7 cellular contexts compared by ENCODE assay signal in genomic region chr16:79146-80054, GRCh38. TPM values are rescaled to one million over a fixed set of nuclear protein-coding genes. Genes with fewer than 3 reads are reported as not detected.
DNase-seq lines count a peak whose midpoint lies in the region; ATAC-seq and TF ChIP-seq lines count a peak whose summit lies in the region.

No MANE protein-coding gene starts in this region.

- no peak for TF ChIP-seq RAD21 in HCT116 (IDR thresholded peaks at IDR 0.05; ENCODE audit: low read depth)

- peaks cover 46 to 67% of the 10 kb centered on the region in 2 donors for H3K4me1 Mint-ChIP-seq in stimulated activated naive B cell treated with anti-CD40 and anti-IgM and Interleukin-4, amounts not matched to agents 10 μg/mL and 1 μg/mL and 100 μg/mL, for 72 hours

- no peak for TF ChIP-seq POLR2A in HCT116 (IDR thresholded peaks at IDR 0.05; ENCODE audit: borderline replicate concordance, extremely low read depth, insufficient read depth, insufficient read length)
- TF ChIP-seq POLR2A in GM18505 (IDR thresholded peaks at IDR 0.05; ENCODE audit: borderline replicate concordance, extremely low read depth, insufficient read depth, insufficient read length) = no peak
- TF ChIP-seq POLR2A in adrenal gland (IDR thresholded peaks at IDR 0.05) = no peak

- no peak for TF ChIP-seq CTCF in HCT116 (IDR thresholded peaks at IDR 0.05 in 2 of 3, conservative IDR thresholded peaks at IDR 0.05 in 1 of 3; ENCODE audit: borderline replicate concordance in 1 of 3, insufficient read depth in 1 of 3, low read depth in 2 of 3, low read length in 2 of 3)
- no peak for TF ChIP-seq CTCF in WI38 (IDR thresholded peaks at IDR 0.05; ENCODE audit: low read depth, low read length)
- TF ChIP-seq CTCF in hepatocyte (IDR thresholded peaks at IDR 0.05; ENCODE audit: poor library complexity) = no peak
- TF ChIP-seq CTCF in adrenal gland (IDR thresholded peaks at IDR 0.05) = no peak

- DNase-seq in HCT116 (ENCODE audit: low read depth, low spot score) (no peak), hepatocyte (ENCODE audit: low spot score) (no peak), adrenal gland (no peak), NCI-H526 (lab: John Stamatoyannopoulos, UW) (no peak)
- no peak for DNase-seq in stimulated activated naive B cell treated with anti-CD40 and anti-IgM and Interleukin-4, amounts not matched to agents 10 μg/mL and 1 μg/mL and 100 μg/mL, for 72 hours

- no peaks in the 10 kb centered on the region for H3K9me3 Mint-ChIP-seq in stimulated activated naive B cell treated with anti-CD40 and anti-IgM and Interleukin-4, amounts not matched to agents 10 μg/mL and 1 μg/mL and 100 μg/mL, for 72 hours

- BruUV-seq in HCT116 (replicated peaks; lab: Mats Ljungman, UMichigan) = no TSS peak

- no peaks in the 10 kb centered on the region for H3K36me3 ChIP-seq in HCT116 (ENCODE audit: control insufficient read depth in 1 of 2, insufficient read depth in 2 of 2, low read length in 2 of 2)
- no peaks in the 10 kb centered on the region for H3K36me3 ChIP-seq in hepatocyte (replicated peaks; ENCODE audit: insufficient read depth, low read depth)
- H3K36me3 ChIP-seq in adrenal gland (replicated peaks in 1 of 2) = peaks cover 0 to 16% of the 10 kb centered on the region in 2 donors

- 0 out of 2 replicates have a peak, but pooled peaks cover 4% of the 10 kb centered on the region for H3K79me2 ChIP-seq in HCT116 (ENCODE audit: insufficient read depth, low read length)
- peaks cover 7% of the 10 kb centered on the region for H3K79me2 ChIP-seq in hepatocyte

- 91% methylated on average over 32 of the region's 32 CpGs for WGBS in hepatocyte (ENCODE audit: low lambda C conversion rate, missing lambda C conversion rate)
- WGBS in adrenal gland, 4 donors = 46 to 61% (median 52%) methylated on average over 27 to 32 of the region's 32 CpGs

- H3K9me2 ChIP-seq in HCT116 (ENCODE audit: insufficient read depth) (no peaks in the 10 kb centered on the region), hepatocyte (replicated peaks; ENCODE audit: insufficient read depth) (no peaks in the 10 kb centered on the region)

- H3K9me3 ChIP-seq in HCT116 (ENCODE audit: control insufficient read depth in 1 of 2, insufficient read depth in 1 of 2, low read depth in 1 of 2, low read length in 2 of 2) (no peaks in the 10 kb centered on the region), hepatocyte (ENCODE audit: low read depth) (no peaks in the 10 kb centered on the region), adrenal gland (replicated peaks in 1 of 3) (no peaks in the 10 kb centered on the region)

- H3K27me3 ChIP-seq in HCT116 (ENCODE audit: insufficient read depth, low read length) = no peaks in the 10 kb centered on the region
- H3K27me3 ChIP-seq in hepatocyte = no peaks in the 10 kb centered on the region
- H3K27me3 ChIP-seq in adrenal gland = no peaks in the 10 kb centered on the region

- ATAC-seq in HCT116 (no peak), GM18505 (IDR thresholded peaks at IDR 0.05; ENCODE audit: unreplicated experiment) (no peak)
- ATAC-seq in stimulated activated naive B cell treated with anti-CD40 and anti-IgM and Interleukin-4, amounts not matched to agents 10 μg/mL and 1 μg/mL and 100 μg/mL, for 72 hours (replicated peaks) = no peak

- H2AFZ ChIP-seq in HCT116 (ENCODE audit: low read depth, low read length, poor library complexity, severe bottlenecking) (no peak overlapping the region), hepatocyte (no peak overlapping the region)

- peak overlapping the region; percentile 71 for H3K9ac ChIP-seq in HCT116 (ENCODE audit: low read length)

- POLR2A ChIA-PET in HCT116 (lab: Charles Lee) = no interaction called here

- peak overlapping the region; percentile 62 to 68 for H3K4me3 ChIP-seq in HCT116 (replicated peaks in 1 of 2; ENCODE audit: low read depth in 1 of 2, low read length in 2 of 2)
- peak overlapping the region; percentile 73 for H3K4me3 ChIP-seq in WI38 (ENCODE audit: low read depth, low read length)
- no peak overlapping the region for H3K4me3 ChIP-seq in hepatocyte
- peak overlapping the region in 1 of 4 donors; percentile 98 for H3K4me3 ChIP-seq in adrenal gland

- H3K4me2 ChIP-seq in HCT116 (ENCODE audit: low read length) (peak overlapping the region; percentile 80), hepatocyte (peak overlapping the region; percentile 100)

- peak overlapping the region; percentile 88 to 92 for H3K4me3 Mint-ChIP-seq in stimulated activated naive B cell treated with anti-CD40 and anti-IgM and Interleukin-4, amounts not matched to agents 10 μg/mL and 1 μg/mL and 100 μg/mL, for 72 hours

- no peak overlapping the region for H3K27ac ChIP-seq in HCT116 (ENCODE audit: low read depth, low read length)
- no peak overlapping the region for H3K27ac ChIP-seq in hepatocyte
- H3K27ac ChIP-seq in adrenal gland = peak overlapping the region in 2 of 5 donors; percentile 93 to 98

- intact Hi-C loops in HCT116 (cut with micrococcal nuclease) = no loop called here
- intact Hi-C loops in adrenal gland (cut with DNase I) = no loop called here

- H4K20me1 ChIP-seq in HCT116 (ENCODE audit: insufficient read depth) (no peaks in the 10 kb centered on the region), hepatocyte (ENCODE audit: insufficient read depth, poor library complexity, severe bottlenecking) (no peaks in the 10 kb centered on the region)

- peak overlapping the region; percentile 94 for H3K27ac Mint-ChIP-seq in stimulated activated naive B cell treated with anti-CD40 and anti-IgM and Interleukin-4, amounts not matched to agents 10 μg/mL and 1 μg/mL and 100 μg/mL, for 72 hours

- RAD21 ChIA-PET in HCT116 (lab: Charles Lee; ENCODE audit: low non-redundant PET in 1 of 2, low total read pairs in 2 of 2, uncharacterized antibody in 2 of 2, unreplicated experiment in 2 of 2) = no interaction called here

- peaks cover 18 to 24% of the 10 kb centered on the region in 2 experiments for H3K4me1 ChIP-seq in HCT116 (ENCODE audit: control insufficient read depth in 1 of 2, insufficient read depth in 2 of 2, low read length in 2 of 2)
- H3K4me1 ChIP-seq in hepatocyte (ENCODE audit: insufficient read depth) = peaks cover 37% of the 10 kb centered on the region
- H3K4me1 ChIP-seq in adrenal gland (replicated peaks in 1 of 2) = peaks cover 42 to 48% of the 10 kb centered on the region in 2 donors

- CTCF ChIA-PET in HCT116 (lab: Charles Lee) = no interaction called here

- peaks cover 31 to 32% of the 10 kb centered on the region in 2 donors for H3K36me3 Mint-ChIP-seq in stimulated activated naive B cell treated with anti-CD40 and anti-IgM and Interleukin-4, amounts not matched to agents 10 μg/mL and 1 μg/mL and 100 μg/mL, for 72 hours

- peaks cover 6 to 7% of the 10 kb centered on the region in 2 donors for H3K27me3 Mint-ChIP-seq in stimulated activated naive B cell treated with anti-CD40 and anti-IgM and Interleukin-4, amounts not matched to agents 10 μg/mL and 1 μg/mL and 100 μg/mL, for 72 hours

TF ChIP-seq in HCT116, 20 proteins besides CTCF, POLR2A, EP300 and RAD21 (continues in another document):
- TF ChIP-seq POLR2AphosphoS5 (IDR thresholded peaks at IDR 0.05; ENCODE audit: low read depth, low read length) = no peak
- TF ChIP-seq REST (IDR thresholded peaks at IDR 0.05; ENCODE audit: low read depth) = no peak

RNA-seq across cellular contexts. Expression of gene MPG, which starts 1.4 kb away (rescaled TPM):
- 32.6 TPM for total RNA-seq in HCT116 (2021; ENCODE audit: unreplicated experiment)
- polyA plus RNA-seq in HCT116 (2012) = 33.4 and 36.1 TPM in 2 replicates
- 67.4 and 85.7 TPM in 2 replicates for total RNA-seq in hepatocyte
- polyA plus RNA-seq in hepatocyte = 83.9 and 121 TPM in 2 replicates
- total RNA-seq in adrenal gland = 100 to 1,000 TPM in 4 of 8 donors, 10 to 100 TPM in 4; 60.9 to 207 (median 91.3) TPM
- 100 to 1,000 TPM in 2 of 3 donors, 1 to 10 TPM in 1; 5.0 to 148 (median 129) TPM for polyA plus RNA-seq in adrenal gland

RNA-seq across cellular contexts. Expression of gene RHBDF1, which starts 7.0 kb away (rescaled TPM):
- total RNA-seq in HCT116 (2021; ENCODE audit: unreplicated experiment) (19.8 TPM), hepatocyte (21.8 and 41.5 TPM in 2 replicates), adrenal gland (10 to 100 TPM in 1 of 8 donors, 1 to 10 TPM in 7; 3.7 to 10.2 (median 7.6) TPM)
- polyA plus RNA-seq in HCT116 (2012) = 19.2 and 21.1 TPM in 2 replicates
- polyA plus RNA-seq in hepatocyte (73.6 and 95.3 TPM in 2 replicates), adrenal gland (10 to 100 TPM in 2 of 3 donors, 1 to 10 TPM in 1; 2.3 to 55.7 (median 47.1) TPM)

RNA-seq across cellular contexts. Expression of gene SNRNP25, which starts 25.8 kb away (rescaled TPM):
- total RNA-seq in HCT116 (2021; ENCODE audit: unreplicated experiment) (24.5 TPM), hepatocyte (18.2 and 18.3 TPM in 2 replicates), adrenal gland (10 to 100 TPM; 22.6 to 35.5 (median 27.9) TPM)
- polyA plus RNA-seq in HCT116 (2012) = 19.8 and 25.7 TPM in 2 replicates
- polyA plus RNA-seq in hepatocyte (35.3 and 43.1 TPM in 2 replicates), adrenal gland (10 to 100 TPM; 35.3 to 51.1 (median 40.2) TPM)

RNA-seq across cellular contexts. Expression of gene POLR3K, which starts 26.0 kb away (rescaled TPM):
- total RNA-seq in HCT116 (2021; ENCODE audit: unreplicated experiment) = 22.7 TPM
- 15.2 and 17.1 TPM in 2 replicates for polyA plus RNA-seq in HCT116 (2012)
- 2.7 and 2.8 TPM in 2 replicates for total RNA-seq in hepatocyte
- polyA plus RNA-seq in hepatocyte = 12.1 and 12.5 TPM in 2 replicates
- 10 to 100 TPM in 4 of 8 donors, 1 to 10 TPM in 4; 3.6 to 21.4 (median 9.0) TPM for total RNA-seq in adrenal gland
- polyA plus RNA-seq in adrenal gland = 10 to 100 TPM in 1 of 3 donors, 1 to 10 TPM in 2; 6.1 to 15.1 (median 8.4) TPM

RNA-seq across cellular contexts. Expression of gene NPRL3, which starts 59.1 kb away (rescaled TPM):
- 32.0 TPM for total RNA-seq in HCT116 (2021; ENCODE audit: unreplicated experiment)
- polyA plus RNA-seq in HCT116 (2012) = 28.6 and 31.5 TPM in 2 replicates
- total RNA-seq in hepatocyte = 5.5 and 10.2 TPM in 2 replicates
- polyA plus RNA-seq in hepatocyte = 28.8 and 31.2 TPM in 2 replicates
- 10 to 100 TPM; 16.6 to 46.2 (median 34.0) TPM for total RNA-seq in adrenal gland
- 10 to 100 TPM; 22.3 to 45.8 (median 29.1) TPM for polyA plus RNA-seq in adrenal gland
